In genomic region chr20:64279826-64280459, GRCh38 we compare ENCODE assay signal across 16 cellular contexts.
"Had no signal": no experiment of that assay in that cellular context is flagged by ENCODE, and none has a peak within 500 bp of the region (broad histone marks: within the 10 kb centered on the region; RNA-seq: fewer than 3 reads in every experiment).

No MANE protein-coding gene starts in this region.

- H3K4me1 ChIP-seq: adrenal gland, lower lobe of right lung, parathyroid adenoma, tibial artery had no signal

- H3K27ac Mint-ChIP-seq: nephron had no signal

- DNase-seq: activated CD4-positive, alpha-beta T cell treated with anti-CD3 and anti-CD28 coated beads for 1 hour; activated effector memory CD4-positive, alpha-beta T cell treated with anti-CD3 and anti-CD28 coated beads, Interleukin-2, amount 50 U/mL, for 16 hours; activated naive CD4-positive, alpha-beta T cell treated with anti-CD3 and anti-CD28 coated beads, Interleukin-2, amount 50 U/mL, for 16 hours; activated T-cell treated with anti-CD3 and anti-CD28 coated beads, Interleukin-2, amount 50 U/mL, for 1 hour; adrenal gland; dermis blood vessel endothelial cell; effector memory CD4-positive, alpha-beta T cell; foreskin fibroblast; lower lobe of right lung; stimulated activated naive CD4-positive, alpha-beta T cell; substantia nigra; T-helper 2 cell; tibial artery; WERI-Rb-1 had no signal

- H3K4me3 ChIP-seq: adrenal gland, lower lobe of right lung, tibial artery had no signal

- H3K27me3 ChIP-seq: adrenal gland, tibial artery had no signal

- H3K4me1 Mint-ChIP-seq: nephron had no signal

- H3K9me3 ChIP-seq: adrenal gland, lower lobe of right lung, tibial artery had no signal

- H3K4me3 Mint-ChIP-seq: nephron had no signal

- H3K36me3 ChIP-seq: WERI-Rb-1 had no signal

- H3K79me2 ChIP-seq: parathyroid adenoma had no signal

- H2AFZ ChIP-seq: parathyroid adenoma had no signal

- ATAC-seq: lower lobe of right lung had no signal

- H3K27ac ChIP-seq: adrenal gland, lower lobe of right lung, parathyroid adenoma, tibial artery, WERI-Rb-1 had no signal
